ENCODE assay signal across 22 cellular contexts in the genomic region with DNA sequence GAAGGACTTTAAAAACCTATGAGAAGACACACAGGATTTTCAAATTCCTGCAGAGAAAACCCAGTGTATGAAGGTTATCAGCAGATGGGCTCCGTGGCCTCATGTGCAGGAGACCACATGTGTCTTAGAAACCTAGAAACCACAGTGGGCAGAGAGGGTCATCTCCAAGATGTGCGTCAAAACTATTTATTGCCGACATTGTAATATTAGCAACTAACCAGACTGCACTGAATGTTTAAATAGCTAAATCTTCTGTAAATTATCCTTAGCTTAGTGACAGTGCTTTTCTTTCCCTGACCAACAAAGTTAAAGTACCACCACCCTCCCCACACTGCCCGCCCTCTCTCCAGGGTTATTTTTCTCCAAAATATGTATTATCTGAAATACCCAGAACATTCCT.
"Had no signal": no experiment of that assay in that cellular context is flagged by ENCODE, and none has a peak within 500 bp of the region (broad histone marks: within the 10 kb centered on the region; RNA-seq: fewer than 3 reads in every experiment).

No MANE protein-coding gene starts in this region.

- H3K27me3 ChIP-seq: foreskin keratinocyte had no signal

- H3K27ac Mint-ChIP-seq: mesothelial cell of epicardium had no signal

- FAIRE-seq: colon, endothelial cell of umbilical vein, frontal cortex, islet of Langerhans, keratinocyte had no signal

- H3K4me1 ChIP-seq: esophagus muscularis mucosa, foreskin keratinocyte, gastroesophageal sphincter, heart right ventricle, left lung, lower lobe of right lung had no signal

- H3K4me3 ChIP-seq: coronary artery, dorsolateral prefrontal cortex, esophagus muscularis mucosa, gastroesophageal sphincter, heart right ventricle, left lung, lower lobe of right lung, mucosa of descending colon had no signal

- H3K4me3 Mint-ChIP-seq: mesothelial cell of epicardium had no signal

- ATAC-seq: foreskin keratinocyte, gastroesophageal sphincter, heart right ventricle, left cardiac atrium, left lung, left ventricle myocardium superior, lower lobe of right lung, mucosa of descending colon had no signal

- H3K36me3 ChIP-seq: esophagus muscularis mucosa, gastroesophageal sphincter, heart right ventricle, left lung, lower lobe of right lung had no signal

- H3K9me3 ChIP-seq: esophagus muscularis mucosa, gastroesophageal sphincter, heart right ventricle, left lung, lower lobe of right lung, mucosa of descending colon had no signal

- DNase-seq: dermis blood vessel endothelial cell; dorsolateral prefrontal cortex; effector CD4-positive, alpha-beta T cell; effector memory CD4-positive, alpha-beta T cell; foreskin keratinocyte; heart right ventricle; hippocampal formation; left cardiac atrium; left lung; left ventricle myocardium superior; lower lobe of right lung; mesenchymal stem cell; mucosa of descending colon had no signal

- H3K27ac ChIP-seq: coronary artery, dorsolateral prefrontal cortex, esophagus muscularis mucosa, foreskin keratinocyte, gastroesophageal sphincter, heart right ventricle, left lung, lower lobe of right lung had no signal
